1 cellular context compared by ENCODE assay signal in genomic region chr6:83057705-83058321, GRCh38.
TF ChIP-seq lines count a peak whose summit lies in the region.

No MANE protein-coding gene starts in this region.

TF ChIP-seq in Ishikawa, 13 proteins besides CTCF, POLR2A, EP300 and RAD21:
- TF ChIP-seq, protein P1, sequence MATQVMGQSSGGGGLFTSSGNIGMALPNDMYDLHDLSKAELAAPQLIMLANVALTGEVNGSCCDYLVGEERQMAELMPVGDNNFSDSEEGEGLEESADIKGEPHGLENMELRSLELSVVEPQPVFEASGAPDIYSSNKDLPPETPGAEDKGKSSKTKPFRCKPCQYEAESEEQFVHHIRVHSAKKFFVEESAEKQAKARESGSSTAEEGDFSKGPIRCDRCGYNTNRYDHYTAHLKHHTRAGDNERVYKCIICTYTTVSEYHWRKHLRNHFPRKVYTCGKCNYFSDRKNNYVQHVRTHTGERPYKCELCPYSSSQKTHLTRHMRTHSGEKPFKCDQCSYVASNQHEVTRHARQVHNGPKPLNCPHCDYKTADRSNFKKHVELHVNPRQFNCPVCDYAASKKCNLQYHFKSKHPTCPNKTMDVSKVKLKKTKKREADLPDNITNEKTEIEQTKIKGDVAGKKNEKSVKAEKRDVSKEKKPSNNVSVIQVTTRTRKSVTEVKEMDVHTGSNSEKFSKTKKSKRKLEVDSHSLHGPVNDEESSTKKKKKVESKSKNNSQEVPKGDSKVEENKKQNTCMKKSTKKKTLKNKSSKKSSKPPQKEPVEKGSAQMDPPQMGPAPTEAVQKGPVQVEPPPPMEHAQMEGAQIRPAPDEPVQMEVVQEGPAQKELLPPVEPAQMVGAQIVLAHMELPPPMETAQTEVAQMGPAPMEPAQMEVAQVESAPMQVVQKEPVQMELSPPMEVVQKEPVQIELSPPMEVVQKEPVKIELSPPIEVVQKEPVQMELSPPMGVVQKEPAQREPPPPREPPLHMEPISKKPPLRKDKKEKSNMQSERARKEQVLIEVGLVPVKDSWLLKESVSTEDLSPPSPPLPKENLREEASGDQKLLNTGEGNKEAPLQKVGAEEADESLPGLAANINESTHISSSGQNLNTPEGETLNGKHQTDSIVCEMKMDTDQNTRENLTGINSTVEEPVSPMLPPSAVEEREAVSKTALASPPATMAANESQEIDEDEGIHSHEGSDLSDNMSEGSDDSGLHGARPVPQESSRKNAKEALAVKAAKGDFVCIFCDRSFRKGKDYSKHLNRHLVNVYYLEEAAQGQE (IDR thresholded peaks at IDR 0.05; ENCODE audit: low read depth) = no peak
- TF ChIP-seq NFIC (IDR thresholded peaks at IDR 0.05) (no peak), TEAD4 (IDR thresholded peaks at IDR 0.05) (no peak), CEBPB (IDR thresholded peaks at IDR 0.05) (no peak), EGR1 (IDR thresholded peaks at IDR 0.05) (no peak)
